In the genomic region with DNA sequence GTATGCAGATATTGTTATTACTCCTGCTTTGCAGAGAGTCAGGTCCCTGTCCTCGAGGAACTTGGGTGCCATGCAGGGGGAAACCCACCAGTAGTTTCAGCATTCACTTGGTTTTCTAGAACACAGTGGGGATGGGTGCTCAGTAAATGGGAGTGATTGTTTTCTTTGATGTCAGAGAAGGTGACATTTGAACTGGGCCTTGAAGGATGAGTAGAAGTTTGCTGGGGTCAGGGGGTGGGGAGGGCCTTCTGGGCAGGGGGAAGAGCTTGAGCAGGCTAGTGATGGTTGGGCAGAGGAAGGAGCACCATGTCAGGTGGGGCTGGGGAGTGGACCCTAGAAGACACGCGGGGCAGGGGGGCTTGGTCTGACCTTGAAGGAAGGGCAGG, we compare ENCODE assay signal across 21 cellular contexts.
"Had no signal": no experiment of that assay in that cellular context is flagged by ENCODE, and none has a peak within 500 bp of the region (broad histone marks: within the 10 kb centered on the region; RNA-seq: fewer than 3 reads in every experiment).

No MANE protein-coding gene starts in this region.

- H3K4me2 ChIP-seq: KMS-11 had no signal

- DNase-seq: IMR-90, Kasumi-1, MM.1S, NCI-H1092 treated with DMSO at 0.1 percent for 48 hours, NCI-H1436, NCI-H187, NCI-H2029, NCI-H2081 treated with DMSO at 0.1 percent for 48 hours, NCI-H2171, NCI-H226, NCI-H446, NCI-H510A, NCI-H524 treated with DMSO at 0.1 percent for 48 hours, NCI-H69, NCI-H774, Right ventricle myocardium superior, RPMI8226, SIG-M5 had no signal

- H3K9me3 ChIP-seq: SJSA1 had no signal

- H3K36me3 ChIP-seq: SJSA1 had no signal

- H3K9ac ChIP-seq: KMS-11 had no signal

- H3K27me3 ChIP-seq: SJSA1 had no signal

- H3K4me3 ChIP-seq: SJSA1, SK-N-MC had no signal

- H3K27ac ChIP-seq: KMS-11, SJSA1, SK-N-MC had no signal
